1 cellular context compared by ENCODE assay signal in genomic region chr13:36815069-36815468, GRCh38.
TF ChIP-seq lines count a peak whose summit lies in the region.

No MANE protein-coding gene starts in this region.

TF ChIP-seq in liver, 16 proteins besides CTCF, POLR2A, EP300 and RAD21 (continued from another document):
- TF ChIP-seq, protein P1, sequence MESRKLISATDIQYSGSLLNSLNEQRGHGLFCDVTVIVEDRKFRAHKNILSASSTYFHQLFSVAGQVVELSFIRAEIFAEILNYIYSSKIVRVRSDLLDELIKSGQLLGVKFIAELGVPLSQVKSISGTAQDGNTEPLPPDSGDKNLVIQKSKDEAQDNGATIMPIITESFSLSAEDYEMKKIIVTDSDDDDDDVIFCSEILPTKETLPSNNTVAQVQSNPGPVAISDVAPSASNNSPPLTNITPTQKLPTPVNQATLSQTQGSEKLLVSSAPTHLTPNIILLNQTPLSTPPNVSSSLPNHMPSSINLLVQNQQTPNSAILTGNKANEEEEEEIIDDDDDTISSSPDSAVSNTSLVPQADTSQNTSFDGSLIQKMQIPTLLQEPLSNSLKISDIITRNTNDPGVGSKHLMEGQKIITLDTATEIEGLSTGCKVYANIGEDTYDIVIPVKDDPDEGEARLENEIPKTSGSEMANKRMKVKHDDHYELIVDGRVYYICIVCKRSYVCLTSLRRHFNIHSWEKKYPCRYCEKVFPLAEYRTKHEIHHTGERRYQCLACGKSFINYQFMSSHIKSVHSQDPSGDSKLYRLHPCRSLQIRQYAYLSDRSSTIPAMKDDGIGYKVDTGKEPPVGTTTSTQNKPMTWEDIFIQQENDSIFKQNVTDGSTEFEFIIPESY (IDR thresholded peaks at IDR 0.05), result no peak
- TF ChIP-seq TAF1 (conservative IDR thresholded peaks at IDR 0.05) (no peak), HNF4G (IDR thresholded peaks at IDR 0.05) (no peak), HNF4A (conservative IDR thresholded peaks at IDR 0.05) (no peak), EGR1 (IDR thresholded peaks at IDR 0.05; ENCODE audit: low read depth in 2 of 2) (no peak), RXRA (IDR thresholded peaks at IDR 0.05) (no peak), YY1 (IDR thresholded peaks at IDR 0.05) (no peak), JUND (IDR thresholded peaks at IDR 0.05) (no peak), FOXA1 (IDR thresholded peaks at IDR 0.05) (no peak), NR2F2 (IDR thresholded peaks at IDR 0.05) (no peak), MAX (IDR thresholded peaks at IDR 0.05) (no peak)
- TF ChIP-seq, protein P2, sequence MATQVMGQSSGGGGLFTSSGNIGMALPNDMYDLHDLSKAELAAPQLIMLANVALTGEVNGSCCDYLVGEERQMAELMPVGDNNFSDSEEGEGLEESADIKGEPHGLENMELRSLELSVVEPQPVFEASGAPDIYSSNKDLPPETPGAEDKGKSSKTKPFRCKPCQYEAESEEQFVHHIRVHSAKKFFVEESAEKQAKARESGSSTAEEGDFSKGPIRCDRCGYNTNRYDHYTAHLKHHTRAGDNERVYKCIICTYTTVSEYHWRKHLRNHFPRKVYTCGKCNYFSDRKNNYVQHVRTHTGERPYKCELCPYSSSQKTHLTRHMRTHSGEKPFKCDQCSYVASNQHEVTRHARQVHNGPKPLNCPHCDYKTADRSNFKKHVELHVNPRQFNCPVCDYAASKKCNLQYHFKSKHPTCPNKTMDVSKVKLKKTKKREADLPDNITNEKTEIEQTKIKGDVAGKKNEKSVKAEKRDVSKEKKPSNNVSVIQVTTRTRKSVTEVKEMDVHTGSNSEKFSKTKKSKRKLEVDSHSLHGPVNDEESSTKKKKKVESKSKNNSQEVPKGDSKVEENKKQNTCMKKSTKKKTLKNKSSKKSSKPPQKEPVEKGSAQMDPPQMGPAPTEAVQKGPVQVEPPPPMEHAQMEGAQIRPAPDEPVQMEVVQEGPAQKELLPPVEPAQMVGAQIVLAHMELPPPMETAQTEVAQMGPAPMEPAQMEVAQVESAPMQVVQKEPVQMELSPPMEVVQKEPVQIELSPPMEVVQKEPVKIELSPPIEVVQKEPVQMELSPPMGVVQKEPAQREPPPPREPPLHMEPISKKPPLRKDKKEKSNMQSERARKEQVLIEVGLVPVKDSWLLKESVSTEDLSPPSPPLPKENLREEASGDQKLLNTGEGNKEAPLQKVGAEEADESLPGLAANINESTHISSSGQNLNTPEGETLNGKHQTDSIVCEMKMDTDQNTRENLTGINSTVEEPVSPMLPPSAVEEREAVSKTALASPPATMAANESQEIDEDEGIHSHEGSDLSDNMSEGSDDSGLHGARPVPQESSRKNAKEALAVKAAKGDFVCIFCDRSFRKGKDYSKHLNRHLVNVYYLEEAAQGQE (IDR thresholded peaks at IDR 0.05), result no peak
